In genomic region chr2:10647886-10648605, GRCh38 we compare ENCODE assay signal across 10 cellular contexts.
"Had no signal": no experiment of that assay in that cellular context is flagged by ENCODE, and none has a peak within 500 bp of the region (broad histone marks: within the 10 kb centered on the region; RNA-seq: fewer than 3 reads in every experiment).

No MANE protein-coding gene starts in this region.

- H3K4me3 ChIP-seq: mucosa of descending colon, transverse colon had no signal

- H3K27me3 ChIP-seq: transverse colon had no signal

- DNase-seq: activated CD4-positive, alpha-beta memory T cell treated with anti-CD3 and anti-CD28 coated beads for 36 hours; activated naive CD4-positive, alpha-beta T cell treated with Interleukin-2 at 50 U/mL for 16 hours; activated naive CD8-positive, alpha-beta T cell treated with anti-CD3 and anti-CD28 coated beads, Interleukin-2, amount 50 U/mL, for 24 hours; left colon; mucosa of descending colon; stimulated activated CD4-positive, alpha-beta T cell treated with anti-CD3 and anti-CD28 coated beads, Interleukin-12 subunit alpha, Interleukin-12 subunit beta, amount 100 ng/mL, for 4 hours; stimulated activated naive CD4-positive, alpha-beta T cell; T1000; transverse colon had no signal

- H3K4me1 ChIP-seq: transverse colon had no signal

- H3K9me3 ChIP-seq: mucosa of descending colon, transverse colon had no signal

- H3K27ac ChIP-seq: transverse colon had no signal

- ATAC-seq: activated naive CD8-positive, alpha-beta T cell treated with anti-CD3 and anti-CD28 coated beads, Interleukin-2, amount 50 U/mL, for 24 hours; left colon; mucosa of descending colon; natural killer cell treated with Interleukin-12 subunit alpha and Interleukin-12 subunit beta and Interleukin-15 and Interleukin-18, amount 100 ng/mL, for 72 hours had no signal
